Comparison of ENCODE assay signal across 38 cellular contexts in the genomic region with DNA sequence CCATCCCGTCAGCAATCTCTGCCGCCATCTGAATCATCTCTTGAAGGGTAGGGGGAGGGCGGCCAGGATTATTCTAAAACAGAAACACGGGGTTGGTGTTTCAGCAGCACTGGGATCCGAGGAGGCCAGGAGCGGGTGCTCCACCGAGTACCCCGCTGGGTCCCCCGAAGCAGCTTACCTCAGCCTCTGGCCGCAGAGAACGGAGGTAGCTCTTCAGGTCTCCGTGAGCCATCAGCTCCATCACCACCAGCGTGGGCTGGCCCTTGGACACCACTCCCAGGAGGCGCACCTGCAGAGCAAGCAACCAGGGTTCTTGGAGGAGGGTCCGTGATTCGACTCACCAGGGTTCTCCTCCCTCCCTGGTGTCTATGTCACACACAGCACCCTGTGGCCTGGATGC.
"Had no signal": no experiment of that assay in that cellular context is flagged by ENCODE, and none has a peak within 500 bp of the region (broad histone marks: within the 10 kb centered on the region; RNA-seq: fewer than 3 reads in every experiment).

No MANE protein-coding gene starts in this region.

- H3K9me3 ChIP-seq: adrenal gland had no signal

- H3K36me3 ChIP-seq: brain microvascular endothelial cell had no signal

- H3K4me3 ChIP-seq: adrenal gland, ascending aorta, body of pancreas, breast epithelium, cardiac muscle cell had no signal

- H3K4me1 Mint-ChIP-seq: activated naive CD4-positive, alpha-beta T cell treated with anti-CD3 and anti-CD28 coated beads, Interleukin-2, amount 10 ng/mL, durations not matched to agents 7 days and 5 days; activated naive CD4-positive, alpha-beta T cell treated with anti-CD3 and anti-CD28 coated beads, Interleukin-2, amount 50 U/mL, for 24 hours; activated naive CD8-positive, alpha-beta T cell treated with anti-CD3 and anti-CD28 coated beads for 36 hours; activated naive CD8-positive, alpha-beta T cell treated with anti-CD3 and anti-CD28 coated beads, Interleukin-2, amount 10 ng/mL, durations not matched to agents 7 days and 5 days; activated naive CD8-positive, alpha-beta T cell treated with anti-CD3 and anti-CD28 coated beads, Interleukin-2, amount 50 U/mL, for 24 hours; activated T-helper 17 cell treated with anti-CD3 and anti-CD28 coated beads, Interleukin-2, amount 50 U/mL, for 72 hours; brain; central memory CD8-positive, alpha-beta T cell had no signal

- H3K27ac Mint-ChIP-seq: activated naive CD4-positive, alpha-beta T cell treated with anti-CD3 and anti-CD28 coated beads for 36 hours; activated naive CD4-positive, alpha-beta T cell treated with anti-CD3 and anti-CD28 coated beads, Interleukin-2, amount 10 ng/mL, durations not matched to agents 7 days and 5 days; activated naive CD4-positive, alpha-beta T cell treated with anti-CD3 and anti-CD28 coated beads, Interleukin-2, amount 50 U/mL, for 24 hours; activated naive CD8-positive, alpha-beta T cell; activated naive CD8-positive, alpha-beta T cell treated with anti-CD3 and anti-CD28 coated beads for 36 hours; activated naive CD8-positive, alpha-beta T cell treated with anti-CD3 and anti-CD28 coated beads, Interleukin-2, amount 10 ng/mL, durations not matched to agents 7 days and 5 days; activated naive CD8-positive, alpha-beta T cell treated with anti-CD3 and anti-CD28 coated beads, Interleukin-2, amount 50 U/mL, for 24 hours; activated T-cell treated with anti-CD3 and anti-CD28 coated beads, Interleukin-2, amount 50 U/mL, for 24 hours; activated T-cell treated with anti-CD3 and anti-CD28 coated beads, Interleukin-2, amount 50 U/mL, for 72 hours; activated T-helper 1 cell treated with anti-CD3 and anti-CD28 coated beads, Interleukin-12 subunit alpha, Interleukin-12 subunit beta, Interleukin-2, Interleukin-4 antibody, amounts not matched to agents 30 ng/mL and 10 ng/mL and 1 ng/mL, durations not matched to agents 14 hours and 24 hours and 36 hours; activated T-helper 17 cell treated with anti-CD3 and anti-CD28 coated beads, Interleukin-2, amount 50 U/mL, for 72 hours; activated T-helper 2 cell treated with anti-CD3 and anti-CD28 coated beads, Interferon-gamma antibody, Interleukin-2, Interleukin-4, amounts not matched to agents 10 μg/mL and 5 μg/mL and 100 μg/mL, durations not matched to agents 14 hours and 24 hours and 36 hours; brain had no signal

- H3K27me3 Mint-ChIP-seq: activated naive CD4-positive, alpha-beta T cell treated with anti-CD3 and anti-CD28 coated beads, Interleukin-2, amount 10 ng/mL, durations not matched to agents 7 days and 5 days; activated naive CD4-positive, alpha-beta T cell treated with anti-CD3 and anti-CD28 coated beads, Interleukin-2, amount 50 U/mL, for 24 hours; activated naive CD8-positive, alpha-beta T cell; activated naive CD8-positive, alpha-beta T cell treated with anti-CD3 and anti-CD28 coated beads for 36 hours; activated naive CD8-positive, alpha-beta T cell treated with anti-CD3 and anti-CD28 coated beads, Interleukin-2, amount 10 ng/mL, durations not matched to agents 7 days and 5 days; activated naive CD8-positive, alpha-beta T cell treated with anti-CD3 and anti-CD28 coated beads, Interleukin-2, amount 50 U/mL, for 24 hours; activated T-cell treated with anti-CD3 and anti-CD28 coated beads, Interleukin-2, amount 50 U/mL, for 24 hours; activated T-helper 17 cell treated with anti-CD3 and anti-CD28 coated beads, Interleukin-2, amount 50 U/mL, for 72 hours; brain had no signal

- H3K27ac ChIP-seq: adrenal gland, ascending aorta, body of pancreas, brain microvascular endothelial cell, breast epithelium, cardiac muscle cell had no signal

- H3K4me3 Mint-ChIP-seq: activated naive CD4-positive, alpha-beta T cell treated with anti-CD3 and anti-CD28 coated beads for 36 hours; activated naive CD4-positive, alpha-beta T cell treated with anti-CD3 and anti-CD28 coated beads, Interleukin-2, amount 10 ng/mL, durations not matched to agents 7 days and 5 days; activated naive CD4-positive, alpha-beta T cell treated with anti-CD3 and anti-CD28 coated beads, Interleukin-2, amount 50 U/mL, for 24 hours; activated naive CD8-positive, alpha-beta T cell; activated naive CD8-positive, alpha-beta T cell treated with anti-CD3 and anti-CD28 coated beads for 36 hours; activated naive CD8-positive, alpha-beta T cell treated with anti-CD3 and anti-CD28 coated beads, Interleukin-2, amount 10 ng/mL, durations not matched to agents 7 days and 5 days; activated naive CD8-positive, alpha-beta T cell treated with anti-CD3 and anti-CD28 coated beads, Interleukin-2, amount 50 U/mL, for 24 hours; activated T-cell treated with anti-CD3 and anti-CD28 coated beads, Interleukin-2, amount 50 U/mL, for 24 hours; activated T-cell treated with anti-CD3 and anti-CD28 coated beads, Interleukin-2, amount 50 U/mL, for 4 hours; activated T-cell treated with anti-CD3 and anti-CD28 coated beads, Interleukin-2, amount 50 U/mL, for 72 hours; activated T-helper 1 cell treated with anti-CD3 and anti-CD28 coated beads, Interleukin-12 subunit alpha, Interleukin-12 subunit beta, Interleukin-2, Interleukin-4 antibody, amounts not matched to agents 30 ng/mL and 10 ng/mL and 1 ng/mL, durations not matched to agents 14 hours and 24 hours and 36 hours; activated T-helper 17 cell treated with anti-CD3 and anti-CD28 coated beads, Interleukin-2, amount 50 U/mL, for 72 hours; brain; central memory CD8-positive, alpha-beta T cell had no signal

- ATAC-seq: activated naive CD4-positive, alpha-beta T cell treated with anti-CD3 and anti-CD28 coated beads, Interleukin-2, amount 50 U/mL, for 72 hours; activated naive CD8-positive, alpha-beta T cell treated with anti-CD3 and anti-CD28 coated beads, Interleukin-2, amount 50 U/mL, for 24 hours; activated T-cell treated with anti-CD3 and anti-CD28 coated beads, Interleukin-2, amount 50 U/mL, for 4 hours; activated T-cell treated with anti-CD3 and anti-CD28 coated beads, Interleukin-2, amount 50 U/mL, for 72 hours; activated T-helper 17 cell treated with anti-CD3 and anti-CD28 coated beads, Interleukin-2, amount 50 U/mL, for 72 hours; body of pancreas had no signal

- H3K9me3 Mint-ChIP-seq: activated naive CD4-positive, alpha-beta T cell treated with anti-CD3 and anti-CD28 coated beads, Interleukin-2, amount 50 U/mL, for 24 hours; activated T-cell treated with anti-CD3 and anti-CD28 coated beads, Interleukin-2, amount 50 U/mL, for 4 hours; central memory CD8-positive, alpha-beta T cell had no signal

- H3K27me3 ChIP-seq: adrenal gland, ascending aorta, body of pancreas, brain microvascular endothelial cell, breast epithelium, cardiac muscle cell had no signal

- H3K4me1 ChIP-seq: adrenal gland, ascending aorta, body of pancreas, breast epithelium had no signal

- DNase-seq: activated effector memory CD4-positive, alpha-beta T cell treated with anti-CD3 and anti-CD28 coated beads, Interleukin-2, amount 50 U/mL, for 16 hours; activated effector memory CD4-positive, alpha-beta T cell treated with Interleukin-2 at 50 U/mL for 16 hours; activated gamma-delta T cell; activated gamma-delta T cell treated with Interleukin-2 at 50 U/mL for 16 hours; activated naive CD4-positive, alpha-beta T cell; activated naive CD4-positive, alpha-beta T cell treated with anti-CD3 and anti-CD28 coated beads for 36 hours; activated naive CD4-positive, alpha-beta T cell treated with anti-CD3 and anti-CD28 coated beads, Interleukin-2, amount 10 ng/mL, durations not matched to agents 7 days and 5 days; activated naive CD4-positive, alpha-beta T cell treated with anti-CD3 and anti-CD28 coated beads, Interleukin-2, amount 50 U/mL, for 16 hours; activated naive CD4-positive, alpha-beta T cell treated with Interleukin-2 at 50 U/mL for 16 hours; activated naive CD8-positive, alpha-beta T cell treated with anti-CD3 and anti-CD28 coated beads for 36 hours; activated naive CD8-positive, alpha-beta T cell treated with anti-CD3 and anti-CD28 coated beads, Interleukin-2, amount 10 ng/mL, durations not matched to agents 7 days and 5 days; activated naive CD8-positive, alpha-beta T cell treated with anti-CD3 and anti-CD28 coated beads, Interleukin-2, amount 50 U/mL, for 24 hours; activated T-cell treated with anti-CD3 and anti-CD28 coated beads, Interleukin-2, amount 50 U/mL, for 1 hour; activated T-cell treated with anti-CD3 and anti-CD28 coated beads, Interleukin-2, amount 50 U/mL, for 24 hours; activated T-cell treated with anti-CD3 and anti-CD28 coated beads, Interleukin-2, amount 50 U/mL, for 4 hours; activated T-cell treated with anti-CD3 and anti-CD28 coated beads, Interleukin-2, amount 50 U/mL, for 48 hours; activated T-cell treated with anti-CD3 and anti-CD28 coated beads, Interleukin-2, amount 50 U/mL, for 72 hours; amniotic stem cell; amygdala; anterior cingulate cortex; aorta; body of pancreas; brain microvascular endothelial cell; caudate nucleus; central memory CD4-positive, alpha-beta T cell; cerebellar nuclear complex had no signal
